In genomic region chr6:52724406-52725121, GRCh38 we compare ENCODE assay signal across 1 cellular context.
TF ChIP-seq lines count a peak whose summit lies in the region.

No MANE protein-coding gene starts in this region.

TF ChIP-seq in HepG2, 621 proteins besides CTCF, POLR2A, EP300 and RAD21 (continued from another document and continues in another):
- TF ChIP-seq, protein P1, sequence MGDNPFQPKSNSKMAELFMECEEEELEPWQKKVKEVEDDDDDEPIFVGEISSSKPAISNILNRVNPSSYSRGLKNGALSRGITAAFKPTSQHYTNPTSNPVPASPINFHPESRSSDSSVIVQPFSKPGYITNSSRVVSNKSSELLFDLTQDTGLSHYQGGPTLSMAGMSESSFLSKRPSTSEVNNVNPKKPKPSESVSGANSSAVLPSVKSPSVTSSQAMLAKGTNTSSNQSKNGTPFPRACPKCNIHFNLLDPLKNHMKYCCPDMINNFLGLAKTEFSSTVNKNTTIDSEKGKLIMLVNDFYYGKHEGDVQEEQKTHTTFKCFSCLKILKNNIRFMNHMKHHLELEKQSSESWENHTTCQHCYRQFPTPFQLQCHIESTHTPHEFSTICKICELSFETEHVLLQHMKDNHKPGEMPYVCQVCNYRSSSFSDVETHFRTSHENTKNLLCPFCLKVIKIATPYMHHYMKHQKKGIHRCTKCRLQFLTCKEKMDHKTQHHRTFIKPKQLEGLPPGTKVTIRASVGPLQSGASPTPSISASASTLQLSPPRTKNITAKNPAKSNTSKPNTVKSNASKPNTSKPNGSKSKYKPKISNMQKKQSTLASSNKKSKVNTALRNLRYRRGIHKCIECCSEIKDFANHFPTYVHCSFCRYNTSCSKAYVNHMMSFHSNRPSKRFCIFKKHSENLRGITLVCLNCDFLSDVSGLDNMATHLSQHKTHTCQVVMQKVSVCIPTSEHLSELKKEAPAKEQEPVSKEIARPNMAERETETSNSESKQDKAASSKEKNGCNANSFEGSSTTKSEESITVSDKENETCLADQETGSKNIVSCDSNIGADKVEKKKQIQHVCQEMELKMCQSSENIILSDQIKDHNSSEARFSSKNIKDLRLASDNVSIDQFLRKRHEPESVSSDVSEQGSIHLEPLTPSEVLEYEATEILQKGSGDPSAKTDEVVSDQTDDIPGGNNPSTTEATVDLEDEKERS (CRISPR knock-in tag; IDR thresholded peaks at IDR 0.05), result no peak
- TF ChIP-seq CCDC6 (CRISPR knock-in tag; IDR thresholded peaks at IDR 0.05) (peak; percentile 67; the same call in 1 of the 2 replicates), ZNF563 (CRISPR knock-in tag; IDR thresholded peaks at IDR 0.05) (peak; percentile 48; the same call in 1 of the 2 replicates), ZNF746 (CRISPR knock-in tag; IDR thresholded peaks at IDR 0.05) (0 out of 2 replicates have a peak, but pooled peaks have one; percentile 30), ZNF207 (IDR thresholded peaks at IDR 0.05; ENCODE audit: borderline replicate concordance) (no peak), HNRNPH1 (optimal IDR thresholded peaks at IDR 0.05; ENCODE audit: low read depth, low read length) (no peak), MAFK (conservative IDR thresholded peaks at IDR 0.05 in 1 of 2, IDR thresholded peaks at IDR 0.05 in 1 of 2; ENCODE audit: low read length in 2 of 2) (no peak), ZMYM2 (CRISPR knock-in tag; IDR thresholded peaks at IDR 0.05) (peak; percentile 63; the same call in 1 of the 2 replicates), ZNF558 (CRISPR knock-in tag; IDR thresholded peaks at IDR 0.05; ENCODE audit: borderline replicate concordance) (no peak), HMG20B (CRISPR knock-in tag; conservative IDR thresholded peaks at IDR 0.05) (no peak), NPAS2 (CRISPR knock-in tag; IDR thresholded peaks at IDR 0.05; ENCODE audit: borderline replicate concordance) (no peak), MTF2 (CRISPR knock-in tag; IDR thresholded peaks at IDR 0.05; ENCODE audit: borderline replicate concordance) (no peak), GFI1 (CRISPR knock-in tag; IDR thresholded peaks at IDR 0.05; ENCODE audit: borderline replicate concordance) (peak; percentile 54; the same call in 1 of the 2 replicates), ZBTB38 (CRISPR knock-in tag; IDR thresholded peaks at IDR 0.05) (no peak), ZNF878 (CRISPR knock-in tag; IDR thresholded peaks at IDR 0.05) (no peak), ATF7-NPFF (CRISPR knock-in tag; IDR thresholded peaks at IDR 0.05; ENCODE audit: low read depth) (no peak), KAT7 (CRISPR knock-in tag; IDR thresholded peaks at IDR 0.05; ENCODE audit: borderline replicate concordance) (peak; percentile 62; the same call in 1 of the 2 replicates), ZNF619 (CRISPR knock-in tag; IDR thresholded peaks at IDR 0.05) (no peak), HMGA1 (CRISPR knock-in tag; conservative IDR thresholded peaks at IDR 0.05) (no peak), TOPORS (CRISPR knock-in tag; IDR thresholded peaks at IDR 0.05) (0 out of 2 replicates have a peak, but pooled peaks have one; percentile 23), ZNF530 (CRISPR knock-in tag; IDR thresholded peaks at IDR 0.05; ENCODE audit: low read depth) (no peak), EHMT2 (IDR thresholded peaks at IDR 0.05; ENCODE audit: borderline replicate concordance, low read depth, low read length) (peak; percentile 51), IRF9 (CRISPR knock-in tag; IDR thresholded peaks at IDR 0.05; ENCODE audit: borderline replicate concordance) (no peak), ZFP90 (CRISPR knock-in tag; IDR thresholded peaks at IDR 0.05; ENCODE audit: borderline replicate concordance) (peak; percentile 18; the same call in 1 of the 2 replicates), ZNF775 (CRISPR knock-in tag; IDR thresholded peaks at IDR 0.05; ENCODE audit: borderline replicate concordance) (0 out of 2 replicates have a peak, but pooled peaks have one; percentile 24), HMG20A (CRISPR knock-in tag; IDR thresholded peaks at IDR 0.05; ENCODE audit: borderline replicate concordance) (peak; percentile 28; the same call in 1 of the 2 replicates), ZNF335 (CRISPR knock-in tag; IDR thresholded peaks at IDR 0.05) (peak; percentile 50; the same call in 1 of the 2 replicates), ZHX1 (CRISPR knock-in tag; IDR thresholded peaks at IDR 0.05; ENCODE audit: low read depth) (peak; percentile 72; the same call in 1 of the 2 replicates), ZBTB3 (CRISPR knock-in tag; IDR thresholded peaks at IDR 0.05; ENCODE audit: borderline replicate concordance, low read depth) (no peak; the same call in 1 of the 2 replicates), KLF11 (CRISPR knock-in tag; IDR thresholded peaks at IDR 0.05) (peak; percentile 73; the same call in 1 of the 2 replicates)
- TF ChIP-seq, protein P2, sequence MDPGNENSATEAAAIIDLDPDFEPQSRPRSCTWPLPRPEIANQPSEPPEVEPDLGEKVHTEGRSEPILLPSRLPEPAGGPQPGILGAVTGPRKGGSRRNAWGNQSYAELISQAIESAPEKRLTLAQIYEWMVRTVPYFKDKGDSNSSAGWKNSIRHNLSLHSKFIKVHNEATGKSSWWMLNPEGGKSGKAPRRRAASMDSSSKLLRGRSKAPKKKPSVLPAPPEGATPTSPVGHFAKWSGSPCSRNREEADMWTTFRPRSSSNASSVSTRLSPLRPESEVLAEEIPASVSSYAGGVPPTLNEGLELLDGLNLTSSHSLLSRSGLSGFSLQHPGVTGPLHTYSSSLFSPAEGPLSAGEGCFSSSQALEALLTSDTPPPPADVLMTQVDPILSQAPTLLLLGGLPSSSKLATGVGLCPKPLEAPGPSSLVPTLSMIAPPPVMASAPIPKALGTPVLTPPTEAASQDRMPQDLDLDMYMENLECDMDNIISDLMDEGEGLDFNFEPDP (CRISPR knock-in tag; conservative IDR thresholded peaks at IDR 0.05), result no peak
- TF ChIP-seq, protein P3, sequence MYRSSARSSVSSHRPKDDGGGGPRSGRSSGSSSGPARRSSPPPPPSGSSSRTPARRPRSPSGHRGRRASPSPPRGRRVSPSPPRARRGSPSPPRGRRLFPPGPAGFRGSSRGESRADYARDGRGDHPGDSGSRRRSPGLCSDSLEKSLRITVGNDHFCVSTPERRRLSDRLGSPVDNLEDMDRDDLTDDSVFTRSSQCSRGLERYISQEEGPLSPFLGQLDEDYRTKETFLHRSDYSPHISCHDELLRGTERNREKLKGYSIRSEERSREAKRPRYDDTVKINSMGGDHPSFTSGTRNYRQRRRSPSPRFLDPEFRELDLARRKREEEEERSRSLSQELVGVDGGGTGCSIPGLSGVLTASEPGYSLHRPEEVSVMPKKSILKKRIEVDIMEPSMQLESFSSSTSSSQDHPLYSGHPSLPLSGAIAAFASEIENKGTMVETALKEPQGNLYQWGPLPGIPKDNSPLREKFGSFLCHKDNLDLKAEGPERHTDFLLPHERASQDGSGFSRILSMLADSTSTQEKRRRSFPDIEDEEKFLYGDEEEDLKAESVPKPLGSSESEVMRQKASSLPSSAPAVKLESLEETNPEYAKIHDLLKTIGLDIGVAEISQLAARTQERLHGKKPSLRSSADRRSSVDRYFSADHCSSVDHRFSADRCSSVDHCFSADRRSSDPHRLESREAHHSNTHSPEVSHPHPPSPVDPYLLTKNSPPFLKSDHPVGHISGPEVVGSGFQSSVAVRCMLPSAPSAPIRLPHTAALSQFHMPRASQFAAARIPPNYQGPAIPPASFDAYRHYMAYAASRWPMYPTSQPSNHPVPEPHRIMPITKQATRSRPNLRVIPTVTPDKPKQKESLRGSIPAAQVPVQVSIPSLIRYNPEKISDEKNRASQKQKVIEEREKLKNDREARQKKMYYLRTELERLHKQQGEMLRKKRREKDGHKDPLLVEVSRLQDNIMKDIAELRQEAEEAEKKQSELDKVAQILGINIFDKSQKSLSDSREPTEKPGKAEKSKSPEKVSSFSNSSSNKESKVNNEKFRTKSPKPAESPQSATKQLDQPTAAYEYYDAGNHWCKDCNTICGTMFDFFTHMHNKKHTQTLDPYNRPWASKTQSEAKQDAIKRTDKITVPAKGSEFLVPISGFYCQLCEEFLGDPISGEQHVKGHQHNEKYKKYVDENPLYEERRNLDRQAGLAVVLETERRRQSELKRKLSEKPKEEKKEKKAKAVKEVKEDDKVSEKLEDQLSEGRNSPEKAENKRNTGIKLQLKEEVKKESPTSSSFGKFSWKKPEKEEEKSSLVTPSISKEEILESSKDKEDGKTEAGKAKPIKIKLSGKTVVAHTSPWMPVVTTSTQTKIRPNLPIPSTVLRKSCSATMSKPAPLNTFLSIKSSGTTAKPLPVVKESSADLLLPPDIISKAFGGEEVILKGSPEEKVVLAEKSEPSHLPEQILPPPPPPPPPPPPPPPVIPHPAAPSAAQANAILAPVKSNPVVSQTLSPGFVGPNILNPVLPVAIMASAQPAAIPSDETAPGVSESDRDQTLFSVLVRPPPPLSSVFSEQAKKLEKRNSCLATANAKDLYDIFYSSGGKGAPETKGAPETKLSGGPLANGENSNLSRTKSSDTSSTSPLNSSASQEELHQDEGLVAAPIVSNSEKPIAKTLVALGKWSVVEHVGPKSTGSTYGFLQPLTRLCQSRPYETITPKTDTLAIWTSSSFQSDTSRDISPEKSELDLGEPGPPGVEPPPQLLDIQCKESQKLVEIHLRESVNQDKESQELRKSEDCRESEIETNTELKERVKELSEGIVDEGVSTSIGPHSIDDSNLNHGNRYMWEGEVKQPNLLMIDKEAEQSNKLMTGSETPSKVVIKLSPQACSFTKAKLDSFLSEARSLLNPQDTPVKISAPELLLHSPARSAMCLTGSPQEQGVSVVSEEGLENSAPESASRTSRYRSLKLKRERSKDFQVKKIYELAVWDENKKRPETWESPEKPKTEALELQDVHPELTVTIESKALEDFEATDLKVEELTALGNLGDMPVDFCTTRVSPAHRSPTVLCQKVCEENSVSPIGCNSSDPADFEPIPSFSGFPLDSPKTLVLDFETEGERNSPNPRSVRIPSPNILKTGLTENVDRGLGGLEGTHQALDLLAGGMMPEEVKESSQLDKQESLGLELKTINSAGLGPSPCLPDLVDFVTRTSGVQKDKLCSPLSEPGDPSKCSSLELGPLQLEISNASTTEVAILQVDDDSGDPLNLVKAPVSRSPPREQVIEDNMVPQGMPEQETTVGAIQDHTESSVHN (CRISPR knock-in tag; IDR thresholded peaks at IDR 0.05), result no peak
- TF ChIP-seq, protein P4, sequence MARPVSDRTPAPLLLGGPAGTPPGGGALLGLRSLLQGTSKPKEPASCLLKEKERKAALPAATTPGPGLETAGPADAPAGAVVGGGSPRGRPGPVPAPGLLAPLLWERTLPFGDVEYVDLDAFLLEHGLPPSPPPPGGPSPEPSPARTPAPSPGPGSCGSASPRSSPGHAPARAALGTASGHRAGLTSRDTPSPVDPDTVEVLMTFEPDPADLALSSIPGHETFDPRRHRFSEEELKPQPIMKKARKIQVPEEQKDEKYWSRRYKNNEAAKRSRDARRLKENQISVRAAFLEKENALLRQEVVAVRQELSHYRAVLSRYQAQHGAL (CRISPR knock-in tag; IDR thresholded peaks at IDR 0.05; ENCODE audit: not compliant biosample characterization), result no peak
- TF ChIP-seq, protein P5, sequence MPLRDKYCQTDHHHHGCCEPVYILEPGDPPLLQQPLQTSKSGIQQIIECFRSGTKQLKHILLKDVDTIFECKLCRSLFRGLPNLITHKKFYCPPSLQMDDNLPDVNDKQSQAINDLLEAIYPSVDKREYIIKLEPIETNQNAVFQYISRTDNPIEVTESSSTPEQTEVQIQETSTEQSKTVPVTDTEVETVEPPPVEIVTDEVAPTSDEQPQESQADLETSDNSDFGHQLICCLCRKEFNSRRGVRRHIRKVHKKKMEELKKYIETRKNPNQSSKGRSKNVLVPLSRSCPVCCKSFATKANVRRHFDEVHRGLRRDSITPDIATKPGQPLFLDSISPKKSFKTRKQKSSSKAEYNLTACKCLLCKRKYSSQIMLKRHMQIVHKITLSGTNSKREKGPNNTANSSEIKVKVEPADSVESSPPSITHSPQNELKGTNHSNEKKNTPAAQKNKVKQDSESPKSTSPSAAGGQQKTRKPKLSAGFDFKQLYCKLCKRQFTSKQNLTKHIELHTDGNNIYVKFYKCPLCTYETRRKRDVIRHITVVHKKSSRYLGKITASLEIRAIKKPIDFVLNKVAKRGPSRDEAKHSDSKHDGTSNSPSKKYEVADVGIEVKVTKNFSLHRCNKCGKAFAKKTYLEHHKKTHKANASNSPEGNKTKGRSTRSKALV (CRISPR knock-in tag; IDR thresholded peaks at IDR 0.05), result peak; percentile 78
- TF ChIP-seq, protein P6, sequence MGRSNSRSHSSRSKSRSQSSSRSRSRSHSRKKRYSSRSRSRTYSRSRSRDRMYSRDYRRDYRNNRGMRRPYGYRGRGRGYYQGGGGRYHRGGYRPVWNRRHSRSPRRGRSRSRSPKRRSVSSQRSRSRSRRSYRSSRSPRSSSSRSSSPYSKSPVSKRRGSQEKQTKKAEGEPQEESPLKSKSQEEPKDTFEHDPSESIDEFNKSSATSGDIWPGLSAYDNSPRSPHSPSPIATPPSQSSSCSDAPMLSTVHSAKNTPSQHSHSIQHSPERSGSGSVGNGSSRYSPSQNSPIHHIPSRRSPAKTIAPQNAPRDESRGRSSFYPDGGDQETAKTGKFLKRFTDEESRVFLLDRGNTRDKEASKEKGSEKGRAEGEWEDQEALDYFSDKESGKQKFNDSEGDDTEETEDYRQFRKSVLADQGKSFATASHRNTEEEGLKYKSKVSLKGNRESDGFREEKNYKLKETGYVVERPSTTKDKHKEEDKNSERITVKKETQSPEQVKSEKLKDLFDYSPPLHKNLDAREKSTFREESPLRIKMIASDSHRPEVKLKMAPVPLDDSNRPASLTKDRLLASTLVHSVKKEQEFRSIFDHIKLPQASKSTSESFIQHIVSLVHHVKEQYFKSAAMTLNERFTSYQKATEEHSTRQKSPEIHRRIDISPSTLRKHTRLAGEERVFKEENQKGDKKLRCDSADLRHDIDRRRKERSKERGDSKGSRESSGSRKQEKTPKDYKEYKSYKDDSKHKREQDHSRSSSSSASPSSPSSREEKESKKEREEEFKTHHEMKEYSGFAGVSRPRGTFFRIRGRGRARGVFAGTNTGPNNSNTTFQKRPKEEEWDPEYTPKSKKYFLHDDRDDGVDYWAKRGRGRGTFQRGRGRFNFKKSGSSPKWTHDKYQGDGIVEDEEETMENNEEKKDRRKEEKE (IDR thresholded peaks at IDR 0.05), result no peak
